8 cellular contexts compared by ENCODE assay signal in genomic region chr11:13339196-13340153, GRCh38.
DNase-seq lines count a peak whose midpoint lies in the region; ATAC-seq and TF ChIP-seq lines count a peak whose summit lies in the region.

No MANE protein-coding gene starts in this region.

- peak overlapping the region; percentile 76 for H4K91ac ChIP-seq in mesenchymal stem cell (ENCODE audit: low read length)

- H3K9ac ChIP-seq in mesenchymal stem cell (ENCODE audit: low read length): peak overlapping the region; percentile 85

- peak overlapping the region; percentile 78 to 93 for H3K4ac ChIP-seq in mesenchymal stem cell (ENCODE audit: low read depth in 1 of 2, low read length in 2 of 2)

- H3K4me2 ChIP-seq in mesenchymal stem cell (ENCODE audit: low read length, poor library complexity, severe bottlenecking): peak overlapping the region; percentile 55

- intact Hi-C loops in body of pancreas (cut with DNase I): loop anchor here (10.0 kb wide), 1 partner anchor 375 kb away; no protein-coding TSS in a partner anchor

- no peak overlapping the region for H2BK120ac ChIP-seq in mesenchymal stem cell (ENCODE audit: low read depth, low read length)

- H2AFZ ChIP-seq in mesenchymal stem cell (ENCODE audit: low read depth, low read length): no peak overlapping the region

- H2AK5ac ChIP-seq in mesenchymal stem cell (ENCODE audit: low read length, severe bottlenecking): peak overlapping the region; percentile 98

- TF ChIP-seq CTCF in body of pancreas (IDR thresholded peaks at IDR 0.05) (no peak), GM10248 (IDR thresholded peaks at IDR 0.05; ENCODE audit: control extremely low read depth, extremely low read depth, low read depth, missing control alignments) (no peak)

- peak overlapping the region in 1 of 2 experiments; percentile 95 for H3K14ac ChIP-seq in mesenchymal stem cell (ENCODE audit: low read length in 2 of 2)

- H3K27me3 ChIP-seq in body of pancreas (no peaks in the 10 kb centered on the region), mesenchymal stem cell (ENCODE audit: control insufficient read depth in 1 of 2, insufficient read depth in 1 of 2, low read length in 2 of 2) (no peaks in the 10 kb centered on the region)

- H2BK15ac ChIP-seq in mesenchymal stem cell (ENCODE audit: low read depth, poor library complexity, severe bottlenecking): peak overlapping the region; percentile 64

- peak overlapping the region in 1 of 2 experiments; percentile 98 for H2BK12ac ChIP-seq in mesenchymal stem cell (ENCODE audit: low read length in 2 of 2)

- H3K23ac ChIP-seq in mesenchymal stem cell (ENCODE audit: low read length in 2 of 2): peak overlapping the region in 1 of 2 experiments; percentile 78

- H3K18ac ChIP-seq in mesenchymal stem cell (ENCODE audit: low read depth in 1 of 2, low read length in 2 of 2): peak overlapping the region; percentile 71 to 97

- H2BK5ac ChIP-seq in mesenchymal stem cell (ENCODE audit: low read depth, low read length, poor library complexity, severe bottlenecking): peak overlapping the region; percentile 66

- CTCF ChIA-PET in GM10248 (lab: Yijun Ruan, JAX): interaction anchor here (0.8 to 2.0 kb wide), 6 partner anchors 12 to 854 kb away, joined by 3 to 6 read pairs (median 4); no protein-coding TSS in a partner anchor

- H3K79me1 ChIP-seq in mesenchymal stem cell (replicated peaks; ENCODE audit: low read length, poor library complexity, severe bottlenecking): peaks cover 21% of the 10 kb centered on the region

- H3K4me3 ChIP-seq in body of pancreas (no peak overlapping the region), mesenchymal stem cell (ENCODE audit: insufficient read depth in 1 of 2, low read depth in 1 of 2, low read length in 2 of 2) (peak overlapping the region in 1 of 2 experiments; percentile 68)

- H3K36me3 ChIP-seq in body of pancreas (replicated peaks in 1 of 2; ENCODE audit: insufficient read depth in 1 of 2, low read depth in 2 of 2) (no peaks in the 10 kb centered on the region), mesenchymal stem cell (ENCODE audit: control insufficient read depth in 1 of 2, insufficient read depth in 2 of 2, low read depth in 1 of 2, low read length in 2 of 2) (peaks cover 0 to 5% of the 10 kb centered on the region in 2 experiments)

- DNase-seq in Daoy (ENCODE audit: low read depth): peak; percentile 89
- peak; percentile 92 for DNase-seq in M059J (ENCODE audit: low read depth)
- peak in 1 of 4 donors; percentile 24 for DNase-seq in body of pancreas
- DNase-seq in mesenchymal stem cell: peak; percentile 94
- DNase-seq in GM10248 (ENCODE audit: extremely low spot score): no peak
- no peak for DNase-seq in NCI-H2227 treated with DMSO at 0.1 percent for 48 hours (lab: John Stamatoyannopoulos, UW)

- peak overlapping the region; percentile 69 for H4K8ac ChIP-seq in mesenchymal stem cell (ENCODE audit: low read length)

- H3K27ac ChIP-seq in body of pancreas: peak overlapping the region in 1 of 4 donors; percentile 32
- H3K27ac ChIP-seq in mesenchymal stem cell (ENCODE audit: low read length, poor library complexity, severe bottlenecking): peak overlapping the region; percentile 71

- peaks cover 35% of the 10 kb centered on the region for H3K4me1 ChIP-seq in body of pancreas
- peaks cover 22% of the 10 kb centered on the region for H3K4me1 ChIP-seq in mesenchymal stem cell (ENCODE audit: control insufficient read depth, insufficient read depth, low read depth, low read length)

- POLR2A ChIA-PET in GM10248 (lab: Yijun Ruan, JAX): no interaction called here

- 45% methylated on average over 11 of the region's 11 CpGs for WGBS in body of pancreas, 2 donors
- 55% methylated on average over 11 of the region's 11 CpGs for WGBS in mesenchymal stem cell

- ATAC-seq in body of pancreas (peak; percentile 54), GM19324 (IDR thresholded peaks at IDR 0.05; ENCODE audit: low FRiP score, unreplicated experiment) (no peak), GM21515 (IDR thresholded peaks at IDR 0.05; ENCODE audit: unreplicated experiment) (no peak)

- H3K9me3 ChIP-seq in body of pancreas: no peaks in the 10 kb centered on the region
- no peaks in the 10 kb centered on the region for H3K9me3 ChIP-seq in mesenchymal stem cell (ENCODE audit: control insufficient read depth, low read length)

- TF ChIP-seq POLR2A in body of pancreas (IDR thresholded peaks at IDR 0.05): no peak

Comparison
In these comparisons a context has a peak if more than half of its experiments do, and no peak if none do; other contexts are left out.
1. DNase-seq: peak in Daoy (single experiment), M059J (single experiment) and mesenchymal stem cell (single experiment); none in GM10248 (single experiment) and NCI-H2227 treated with DMSO at 0.1 percent for 48 hours (single experiment).